Comparison of ENCODE assay signal across 1 cellular context in the genomic region with DNA sequence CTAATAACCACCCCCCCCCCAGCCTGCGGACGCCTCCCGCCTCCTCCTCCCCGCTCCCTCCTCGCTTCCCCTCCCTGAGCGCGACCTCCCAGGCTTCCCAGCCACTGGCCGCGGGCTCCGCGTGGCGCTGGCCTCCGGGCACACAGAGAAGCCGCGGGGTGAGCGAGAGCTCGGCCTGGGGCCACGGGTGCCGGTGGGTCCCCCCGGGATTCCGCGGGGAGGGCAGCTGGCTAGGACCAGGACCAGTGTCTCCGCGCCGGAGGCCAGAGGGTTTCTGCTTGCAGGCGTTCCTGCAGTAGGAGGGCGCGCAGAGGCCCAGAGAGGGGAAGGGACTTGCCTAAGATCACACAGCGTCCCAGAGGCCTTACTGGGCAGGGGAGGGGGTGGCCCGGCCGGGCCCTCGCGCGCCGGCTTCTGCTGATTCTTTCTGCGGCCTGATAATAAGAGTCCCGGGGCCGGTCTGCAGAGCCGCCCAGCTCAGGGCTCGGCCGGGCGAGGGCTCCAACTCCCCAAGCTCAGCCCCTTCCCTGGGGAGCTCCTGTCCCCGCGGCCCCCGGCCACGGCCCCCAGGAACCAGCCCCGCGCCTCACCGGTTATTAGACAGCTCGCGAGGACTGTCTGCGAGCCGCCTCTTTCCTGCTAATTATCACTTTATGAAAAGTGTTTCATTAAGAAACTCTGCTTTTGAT.
A peak's percentile ranks its signal among the peaks of the same experiment; 100 is the strongest.
TF ChIP-seq lines count a peak whose summit lies in the region.

No MANE protein-coding gene starts in this region.

TF ChIP-seq in K562, 482 proteins besides CTCF, POLR2A, EP300 and RAD21:
- no peak for TF ChIP-seq MAFG (tag; conservative IDR thresholded peaks at IDR 0.05)
- TF ChIP-seq ZFP36 (IDR thresholded peaks at IDR 0.05; ENCODE audit: low read depth, low read length, partially characterized antibody): peak; percentile 55
- peak; percentile 29 for TF ChIP-seq CBX2 (IDR thresholded peaks at IDR 0.05; ENCODE audit: insufficient read depth, low read length, poor library complexity, severe bottlenecking)
TF ChIP-seq in K562: peak in this region for 2.
